In genomic region chr1:1004780-1005697, GRCh38 we compare ENCODE assay signal across 1 cellular context.
TF ChIP-seq lines count a peak whose summit lies in the region.

No MANE protein-coding gene starts in this region.

TF ChIP-seq in GM12878, 131 proteins besides CTCF, POLR2A, EP300 and RAD21 (continued from another document):
- TF ChIP-seq ZBTB40 (IDR thresholded peaks at IDR 0.05; ENCODE audit: borderline replicate concordance): no peak
- no peak for TF ChIP-seq NR2F1 (conservative IDR thresholded peaks at IDR 0.05)
- no peak for TF ChIP-seq ZBTB11 (CRISPR knock-in tag; IDR thresholded peaks at IDR 0.05)
- TF ChIP-seq ZBTB4 (CRISPR knock-in tag; IDR thresholded peaks at IDR 0.05): no peak
- no peak for TF ChIP-seq ZNF622 (IDR thresholded peaks at IDR 0.05)
- no peak for TF ChIP-seq ASH2L (IDR thresholded peaks at IDR 0.05; ENCODE audit: borderline replicate concordance, low read depth)
- TF ChIP-seq PBX3 (IDR thresholded peaks at IDR 0.05; ENCODE audit: insufficient replicate concordance, low read depth, low read length): no peak
- no peak for TF ChIP-seq SRF (IDR thresholded peaks at IDR 0.05; ENCODE audit: low read depth in 2 of 2, low read length in 2 of 2)
- TF ChIP-seq RELA (IDR thresholded peaks at IDR 0.05; ENCODE audit: borderline replicate concordance, partially characterized antibody): no peak
- no peak for TF ChIP-seq CBFB (IDR thresholded peaks at IDR 0.05; ENCODE audit: low read depth)
- TF ChIP-seq USF2 (IDR thresholded peaks at IDR 0.05; ENCODE audit: borderline replicate concordance, low read depth, low read length): no peak
- no peak for TF ChIP-seq CREM (IDR thresholded peaks at IDR 0.05; ENCODE audit: low read depth)
- peak in 1 of 2 experiments; percentile 28; a peak in 1 of 4 replicates for TF ChIP-seq BHLHE40 (IDR thresholded peaks at IDR 0.05; ENCODE audit: borderline replicate concordance in 1 of 2, low read depth in 2 of 2, low read length in 1 of 2)
- no peak for TF ChIP-seq NRF1 (conservative IDR thresholded peaks at IDR 0.05; ENCODE audit: low read depth, low read length)
- TF ChIP-seq ZSCAN29 (IDR thresholded peaks at IDR 0.05): no peak
- TF ChIP-seq ETV6 (conservative IDR thresholded peaks at IDR 0.05 in 1 of 2, IDR thresholded peaks at IDR 0.05 in 1 of 2; ENCODE audit: borderline replicate concordance in 1 of 2, low read depth in 1 of 2): no peak
- no peak for TF ChIP-seq NR2C2 (IDR thresholded peaks at IDR 0.05; ENCODE audit: borderline replicate concordance, control insufficient read depth, insufficient read length, low read depth)
- TF ChIP-seq BMI1 (IDR thresholded peaks at IDR 0.05; ENCODE audit: borderline replicate concordance): no peak
- TF ChIP-seq RB1 (IDR thresholded peaks at IDR 0.05; ENCODE audit: borderline replicate concordance): no peak
- no peak for TF ChIP-seq CHD2 (IDR thresholded peaks at IDR 0.05; ENCODE audit: borderline replicate concordance, low read depth, low read length)
- TF ChIP-seq ATF7 (IDR thresholded peaks at IDR 0.05; ENCODE audit: low read depth): no peak
- no peak for TF ChIP-seq HSF1 (IDR thresholded peaks at IDR 0.05; ENCODE audit: low read depth, low read length)
- no peak for TF ChIP-seq SIX5 (IDR thresholded peaks at IDR 0.05; ENCODE audit: low read depth, low read length, severe bottlenecking)
- no peak for TF ChIP-seq BCLAF1 (IDR thresholded peaks at IDR 0.05)
- no peak for TF ChIP-seq IRF5 (IDR thresholded peaks at IDR 0.05; ENCODE audit: borderline replicate concordance)
- TF ChIP-seq USF1 (IDR thresholded peaks at IDR 0.05; ENCODE audit: borderline replicate concordance, extremely low read length, insufficient read depth, low read depth, low read length): no peak
- no peak for TF ChIP-seq GABPA (IDR thresholded peaks at IDR 0.05; ENCODE audit: low read depth)
- no peak for TF ChIP-seq GATAD2B (conservative IDR thresholded peaks at IDR 0.05; ENCODE audit: low read depth)
- no peak for TF ChIP-seq STAT1 (conservative IDR thresholded peaks at IDR 0.05)
- TF ChIP-seq MYB (IDR thresholded peaks at IDR 0.05; ENCODE audit: borderline replicate concordance, low read depth, low read length): no peak
- TF ChIP-seq MTA2 (IDR thresholded peaks at IDR 0.05; ENCODE audit: low read depth): no peak
- no peak for TF ChIP-seq FOS (IDR thresholded peaks at IDR 0.05; ENCODE audit: borderline replicate concordance, extremely low read depth, insufficient read length)
